In the genomic region with DNA sequence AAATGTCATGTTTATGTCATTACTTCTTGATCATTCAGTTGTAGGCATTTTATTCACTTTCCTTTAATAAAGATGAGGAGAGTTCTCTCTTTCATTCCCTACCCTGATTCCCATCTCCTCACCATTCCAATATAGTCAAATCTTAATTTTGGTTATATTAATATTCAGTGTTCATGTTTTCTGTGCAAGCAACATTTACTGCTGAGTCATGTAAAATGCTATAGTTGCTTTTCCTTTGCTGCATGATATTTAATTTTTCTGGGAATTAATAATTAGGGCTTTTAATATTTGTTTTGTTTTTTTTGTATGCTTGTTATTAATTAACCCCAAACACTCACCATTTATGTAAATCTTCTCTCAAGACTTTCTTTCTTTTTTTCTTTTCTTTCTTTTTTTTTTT, we compare ENCODE assay signal across 22 cellular contexts. TPM values are rescaled to one million over a fixed set of nuclear protein-coding genes. Genes with fewer than 3 reads are reported as not detected.
DNase-seq lines count a peak whose midpoint lies in the region; ATAC-seq, FAIRE-seq and TF ChIP-seq lines count a peak whose summit lies in the region.
"Had no signal": no experiment of that assay in that cellular context is flagged by ENCODE, and none has a peak within 500 bp of the region (broad histone marks: within the 10 kb centered on the region; RNA-seq: fewer than 3 reads in every experiment).

No MANE protein-coding gene starts in this region.

- no peak overlapping the region for H3K4ac ChIP-seq in IMR-90 (ENCODE audit: low read depth, low read length)

- H2AFZ ChIP-seq in IMR-90 (replicated peaks; ENCODE audit: low read length, poor library complexity) (no peak overlapping the region), neural progenitor cell (replicated peaks) (no peak overlapping the region)

- H3K4me1 ChIP-seq in A549 (peaks cover 1% of the 10 kb centered on the region; the same call in 1 of the 3 replicates), IMR-90 (ENCODE audit: control insufficient read depth, insufficient read depth, low read length) (no peaks in the 10 kb centered on the region), neural progenitor cell (no peaks in the 10 kb centered on the region)
- H3K4me1 ChIP-seq: BLaER1 treated with 17β-estradiol and CSF1 and Interleukin-3, amounts not matched to agents 10 nM and 100 nM; Caco-2 had no signal

- ATAC-seq in A549 (no peak), IMR-90 (ENCODE audit: low read depth) (no peak), GM21619 (IDR thresholded peaks at IDR 0.05; ENCODE audit: unreplicated experiment) (no peak)
- ATAC-seq in central memory CD8-positive, alpha-beta T cell (replicated peaks; ENCODE audit: extremely low read depth, poor library complexity, severe bottlenecking): no peak
- ATAC-seq: CD8-positive, alpha-beta T cell; GM12878 had no signal

- no peak overlapping the region for H3K18ac ChIP-seq in IMR-90 (ENCODE audit: low read depth, low read length)

- no peak overlapping the region for H2AK5ac ChIP-seq in IMR-90 (ENCODE audit: low read depth, low read length)

- TF ChIP-seq POLR2A in A549 (IDR thresholded peaks at IDR 0.05; ENCODE audit: low read length) (no peak), IMR-90 (IDR thresholded peaks at IDR 0.05; ENCODE audit: low read depth, low read length) (no peak)

- peak overlapping the region; percentile 16 for H3K27ac Mint-ChIP-seq in central memory CD8-positive, alpha-beta T cell (ENCODE audit: low read depth)
- no peak overlapping the region for H3K27ac Mint-ChIP-seq in neural progenitor cell
- H3K27ac Mint-ChIP-seq: B cell; CD4-positive, alpha-beta T cell; CD8-positive, alpha-beta T cell had no signal

- H3K27me3 ChIP-seq in IMR-90 (ENCODE audit: control insufficient read depth, insufficient read depth, low read length) (peaks cover 3% of the 10 kb centered on the region; the same call in 1 of the 2 replicates), neural progenitor cell (peaks cover 45% of the 10 kb centered on the region)
- H3K27me3 ChIP-seq: BLaER1 treated with 17β-estradiol and CSF1 and Interleukin-3, amounts not matched to agents 10 nM and 100 nM had no signal

- H3K9me3 Mint-ChIP-seq in central memory CD8-positive, alpha-beta T cell: no peaks in the 10 kb centered on the region
- no peaks in the 10 kb centered on the region for H3K9me3 Mint-ChIP-seq in neural progenitor cell
- H3K9me3 Mint-ChIP-seq: CD8-positive, alpha-beta T cell had no signal

- H3K56ac ChIP-seq in IMR-90 (ENCODE audit: extremely low read depth, insufficient read depth, low read length): no peak overlapping the region

- no peaks in the 10 kb centered on the region for H3K79me1 ChIP-seq in IMR-90 (ENCODE audit: low read depth in 1 of 2, low read length in 2 of 2)

- H2BK5ac ChIP-seq in IMR-90 (ENCODE audit: low read depth, low read length, poor library complexity, severe bottlenecking): no peak overlapping the region

- H2BK20ac ChIP-seq in IMR-90 (ENCODE audit: low read depth, low read length): no peak overlapping the region

- CTCF ChIA-PET in A549 (lab: Yijun Ruan, JAX): no interaction called here
- CTCF ChIA-PET in IMR-90 (lab: Yijun Ruan, JAX): no interaction called here

- H3K4me3 ChIP-seq in A549 (no peak overlapping the region), IMR-90 (ENCODE audit: insufficient read depth, low read depth, low read length) (no peak overlapping the region), neural progenitor cell (no peak overlapping the region)
- H3K4me3 ChIP-seq: BLaER1 treated with 17β-estradiol and CSF1 and Interleukin-3, amounts not matched to agents 10 nM and 100 nM; GM12878 had no signal

- H3K27me3 Mint-ChIP-seq in central memory CD8-positive, alpha-beta T cell: peaks cover 28% of the 10 kb centered on the region
- peaks cover 2% of the 10 kb centered on the region for H3K27me3 Mint-ChIP-seq in neural progenitor cell (ENCODE audit: insufficient read depth, low read depth)

- intact Hi-C loops in IMR-90 (cut with micrococcal nuclease): no loop called here

- H2AK9ac ChIP-seq in IMR-90 (replicated peaks; ENCODE audit: low read depth, low read length, poor library complexity): no peak overlapping the region

- no peak overlapping the region for H4K5ac ChIP-seq in IMR-90 (ENCODE audit: low read depth, low read length)

- in situ Hi-C loops in IMR-90 (cut with MboI; ENCODE audit: low sequenced_read_pairs): no loop called here

- no peak overlapping the region for H3K14ac ChIP-seq in IMR-90 (replicated peaks; ENCODE audit: low read depth, low read length)

- H2BK15ac ChIP-seq in IMR-90 (ENCODE audit: low read depth, low read length): no peak overlapping the region

- POLR2A ChIA-PET in A549 (lab: Yijun Ruan, JAX) (no interaction called here), IMR-90 (lab: Charles Lee; ENCODE audit: unreplicated experiment) (no interaction called here)

- no peaks in the 10 kb centered on the region for H3K9me1 ChIP-seq in IMR-90 (ENCODE audit: insufficient read depth, low read length)

- H3K79me2 ChIP-seq in neural progenitor cell (ENCODE audit: low read depth): no peaks in the 10 kb centered on the region

- no peak overlapping the region for H3K27ac ChIP-seq in A549
- H3K27ac ChIP-seq in IMR-90 (ENCODE audit: insufficient read depth, low read length): no peak overlapping the region
- H3K27ac ChIP-seq in neural progenitor cell: no peak overlapping the region
- H3K27ac ChIP-seq: BLaER1 treated with 17β-estradiol and CSF1 and Interleukin-3, amounts not matched to agents 10 nM and 100 nM; C4-2B had no signal

- H4K8ac ChIP-seq in IMR-90 (ENCODE audit: low read depth in 2 of 2, low read length in 2 of 2): no peak overlapping the region

- TF ChIP-seq CTCF in A549 (IDR thresholded peaks at IDR 0.05) (no peak), IMR-90 (conservative IDR thresholded peaks at IDR 0.05; ENCODE audit: low read depth, low read length) (no peak), neural progenitor cell (IDR thresholded peaks at IDR 0.05) (no peak)

- H3K4me2 ChIP-seq in A549 (no peak overlapping the region), IMR-90 (ENCODE audit: low read depth, low read length) (no peak overlapping the region), neural progenitor cell (no peak overlapping the region)
- H3K4me2 ChIP-seq: BLaER1 treated with 17β-estradiol and CSF1 and Interleukin-3, amounts not matched to agents 10 nM and 100 nM had no signal

- H3K9me3 ChIP-seq in A549 (no peaks in the 10 kb centered on the region), IMR-90 (ENCODE audit: control insufficient read depth, insufficient read depth, low read length) (no peaks in the 10 kb centered on the region), neural progenitor cell (ENCODE audit: low read depth) (no peaks in the 10 kb centered on the region)
- H3K9me3 ChIP-seq: BLaER1 treated with 17β-estradiol and CSF1 and Interleukin-3, amounts not matched to agents 10 nM and 100 nM; Caco-2 had no signal

- no peak overlapping the region for H3K23ac ChIP-seq in IMR-90 (ENCODE audit: low read depth, low read length)

- no peaks in the 10 kb centered on the region for H3K4me1 Mint-ChIP-seq in central memory CD8-positive, alpha-beta T cell
- H3K4me1 Mint-ChIP-seq in neural progenitor cell: no peaks in the 10 kb centered on the region
- H3K4me1 Mint-ChIP-seq: B cell had no signal

- dilution Hi-C loops in IMR-90 (cut with HindIII; ENCODE audit: low sequenced_read_pairs, unreplicated experiment): no loop called here

- no peaks in the 10 kb centered on the region for H4K20me1 ChIP-seq in IMR-90 (ENCODE audit: insufficient read depth, low read length)
- no peaks in the 10 kb centered on the region for H4K20me1 ChIP-seq in neural progenitor cell (ENCODE audit: low read depth)
- H4K20me1 ChIP-seq: BLaER1 treated with 17β-estradiol and CSF1 and Interleukin-3, amounts not matched to agents 10 nM and 100 nM had no signal

- no peak overlapping the region for H3K4me3 Mint-ChIP-seq in central memory CD8-positive, alpha-beta T cell
- no peak overlapping the region for H3K4me3 Mint-ChIP-seq in neural progenitor cell
- H3K4me3 Mint-ChIP-seq: B cell; CD4-positive, alpha-beta T cell; CD8-positive, alpha-beta T cell had no signal

- BruUV-seq in IMR-90 (replicated peaks; lab: Mats Ljungman, UMichigan): no TSS peak

- H3F3A ChIP-seq in neural progenitor cell (ENCODE audit: low read depth): no peaks in the 10 kb centered on the region

- H3K36me3 Mint-ChIP-seq in central memory CD8-positive, alpha-beta T cell (ENCODE audit: insufficient read depth): no peaks in the 10 kb centered on the region
- H3K36me3 Mint-ChIP-seq in neural progenitor cell: no peaks in the 10 kb centered on the region
- H3K36me3 Mint-ChIP-seq: CD8-positive, alpha-beta T cell had no signal

- no peak for FAIRE-seq in A549 (lab: Jason Lieb, UNC)
- FAIRE-seq: A204.1, D721Med, G401.6, GM12878, GM19239 had no signal

- no peak overlapping the region for H4K91ac ChIP-seq in IMR-90 (ENCODE audit: insufficient read depth, low read depth, low read length)

- no peak for TF ChIP-seq EP300 in A549 (IDR thresholded peaks at IDR 0.05)

- H2BK120ac ChIP-seq in IMR-90 (ENCODE audit: low read depth, low read length): no peak overlapping the region

- no peak overlapping the region for H3K9ac ChIP-seq in IMR-90 (ENCODE audit: low read depth, low read length)
- no peak overlapping the region for H3K9ac ChIP-seq in neural progenitor cell
- H3K9ac ChIP-seq: BLaER1 treated with 17β-estradiol and CSF1 and Interleukin-3, amounts not matched to agents 10 nM and 100 nM had no signal

- DNase-seq in A549 (ENCODE audit: low read depth in 1 of 2, low spot score in 1 of 2) (no peak), IMR-90 (no peak), GM03348 (ENCODE audit: low spot score) (no peak), neural progenitor cell (ENCODE audit: low spot score) (no peak)
- no peak for DNase-seq in central memory CD8-positive, alpha-beta T cell (ENCODE audit: low spot score in 2 of 2)
- DNase-seq: 8988T; AML-193; Caco-2; Calu3; CD4-positive, alpha-beta T cell; CD8-positive, alpha-beta T cell; DMS79 treated with DMSO at 0.1 percent for 48 hours; GF-D8 had no signal

- H3K36me3 ChIP-seq in IMR-90 (ENCODE audit: control insufficient read depth, insufficient read depth, low read length) (no peaks in the 10 kb centered on the region), neural progenitor cell (no peaks in the 10 kb centered on the region)
- H3K36me3 ChIP-seq: BLaER1 treated with 17β-estradiol and CSF1 and Interleukin-3, amounts not matched to agents 10 nM and 100 nM had no signal

- TF ChIP-seq RAD21 in A549 (conservative IDR thresholded peaks at IDR 0.05 in 1 of 2, IDR thresholded peaks at IDR 0.05 in 1 of 2): no peak
- TF ChIP-seq RAD21 in IMR-90 (IDR thresholded peaks at IDR 0.05; ENCODE audit: low read length): no peak

RNA-seq across cellular contexts. Expression of a gene that starts 18.5 kb away (rescaled TPM):
- polyA plus RNA-seq in A549 (2011; rRNA removed) (0.10 and 0.13 TPM in 2 replicates), A549 (2017; fragmentation: RNase III; extraction: RNeasy Plus Mini Kit Qiagen cat#74134 plus additional on column Dnase treatment) (0.05 to 0.11 TPM (median 0.08 TPM) in 3 replicates), IMR-90 (2012; rRNA removed) (0.02 and 0.06 TPM in 2 replicates)
- 0.04 and 0.05 TPM in 2 replicates for polyA plus RNA-seq in A549 (2012; cell fraction: cytosol; rRNA removed)
- polyA plus RNA-seq in A549 (2012; cell fraction: nucleus; rRNA removed): 0.16 and 0.17 TPM in 2 replicates
- not detected in 2 replicates for polyA minus RNA-seq in A549 (2011; rRNA and poly(A)+ RNA removed)
- total RNA-seq in IMR-90 (2012; rRNA removed) (not detected in 2 replicates), neural progenitor cell (ENCODE audit: low replicate concordance) (0.19 and 0.22 TPM in 2 replicates)
- 0.02 TPM in 1 of 2 replicates, not detected in the other for polyA plus RNA-seq in IMR-90 (2012; cell fraction: cytosol; rRNA removed)
- 0.09 and 0.14 TPM in 2 replicates for polyA plus RNA-seq in IMR-90 (2012; cell fraction: nucleus; rRNA removed; ENCODE audit: low replicate concordance)
- total RNA-seq: B cell, Caco-2 had no signal
